Comparison of ENCODE assay signal across 10 cellular contexts in genomic region chr1:23394664-23395063, GRCh38. TPM values are rescaled to one million over a fixed set of nuclear protein-coding genes. Genes with fewer than 3 reads are reported as not detected.
DNase-seq lines count a peak whose midpoint lies in the region; ATAC-seq and TF ChIP-seq lines count a peak whose summit lies in the region.
"Had no signal": no experiment of that assay in that cellular context is flagged by ENCODE, and none has a peak within 500 bp of the region (broad histone marks: within the 10 kb centered on the region; RNA-seq: fewer than 3 reads in every experiment).

No MANE protein-coding gene starts in this region.

- H3K27ac ChIP-seq in left ventricle myocardium inferior (replicated peaks) (peak overlapping the region; percentile 80), parathyroid adenoma (peak overlapping the region; percentile 44)

- H3K4me1 ChIP-seq in left ventricle myocardium inferior (peaks cover 48% of the 10 kb centered on the region), parathyroid adenoma (no peaks in the 10 kb centered on the region)

- no peak overlapping the region for H2AFZ ChIP-seq in parathyroid adenoma

- H3K36me3 ChIP-seq in BJ (ENCODE audit: control insufficient read depth, insufficient read depth, low read length) (no peaks in the 10 kb centered on the region), left ventricle myocardium inferior (no peaks in the 10 kb centered on the region), parathyroid adenoma (ENCODE audit: control insufficient read depth, insufficient read depth, low read length) (no peaks in the 10 kb centered on the region)

- peak overlapping the region; percentile 21; the same call in 1 of the 2 replicates for H3K27ac Mint-ChIP-seq in WTC11
- H3K27ac Mint-ChIP-seq: activated CD4-positive, alpha-beta T cell treated with anti-CD3 and anti-CD28 coated beads, Interleukin-2, amount 10 ng/mL, durations not matched to agents 7 days and 5 days had no signal

- no peaks in the 10 kb centered on the region for H3K9me3 Mint-ChIP-seq in WTC11
- H3K9me3 Mint-ChIP-seq: activated CD4-positive, alpha-beta T cell treated with anti-CD3 and anti-CD28 coated beads, Interleukin-2, amount 10 ng/mL, durations not matched to agents 7 days and 5 days had no signal

- no peaks in the 10 kb centered on the region for H3K27me3 Mint-ChIP-seq in WTC11 (ENCODE audit: low read depth)
- H3K27me3 Mint-ChIP-seq: activated CD4-positive, alpha-beta T cell treated with anti-CD3 and anti-CD28 coated beads, Interleukin-2, amount 10 ng/mL, durations not matched to agents 7 days and 5 days had no signal

- TF ChIP-seq CTCF in BJ (IDR thresholded peaks at IDR 0.05; ENCODE audit: insufficient read depth, low read depth, low read length), result peak; percentile 42
- TF ChIP-seq CTCF in WTC11 (IDR thresholded peaks at IDR 0.05), result no peak
- no peak for TF ChIP-seq CTCF in left ventricle myocardium inferior (IDR thresholded peaks at IDR 0.05; ENCODE audit: borderline replicate concordance)
- no peak for TF ChIP-seq CTCF in parathyroid adenoma (IDR thresholded peaks at IDR 0.05)

- ATAC-seq in WTC11 (peak; percentile 84), GM18505 (IDR thresholded peaks at IDR 0.05; ENCODE audit: unreplicated experiment) (no peak)

- TF ChIP-seq POLR2A in GM18505 (IDR thresholded peaks at IDR 0.05; ENCODE audit: borderline replicate concordance, extremely low read depth, insufficient read depth, insufficient read length), result no peak

- no peaks in the 10 kb centered on the region for H3K79me2 ChIP-seq in parathyroid adenoma

- intact Hi-C loops in left ventricle myocardium inferior (cut with micrococcal nuclease), result no loop called here

- peak; percentile 62 for DNase-seq in BJ (ENCODE audit: low read depth)
- peak; percentile 41 for DNase-seq in WTC11 (ENCODE audit: low spot score)
- DNase-seq in left ventricle myocardium inferior, result peak; percentile 88
- no peak for DNase-seq in OCI-M1 (lab: John Stamatoyannopoulos, UW)
- DNase-seq in COR-L47 (lab: John Stamatoyannopoulos, UW), result no peak
- DNase-seq in NCI-H748 (lab: John Stamatoyannopoulos, UW; ENCODE audit: unreplicated experiment), result no peak
- DNase-seq: activated CD4-positive, alpha-beta T cell treated with anti-CD3 and anti-CD28 coated beads, Interleukin-2, amount 10 ng/mL, durations not matched to agents 7 days and 5 days; stimulated activated CD4-positive, alpha-beta T cell treated with anti-CD3 and anti-CD28 coated beads, Interleukin-4, amount 100 ng/mL, for 4 hours had no signal

- no peaks in the 10 kb centered on the region for H3K27me3 ChIP-seq in BJ (ENCODE audit: control insufficient read depth, insufficient read depth, low read length)
- no peaks in the 10 kb centered on the region for H3K27me3 ChIP-seq in left ventricle myocardium inferior (ENCODE audit: low read depth)
- no peaks in the 10 kb centered on the region for H3K27me3 ChIP-seq in parathyroid adenoma (ENCODE audit: control insufficient read depth, insufficient read depth, low read length)

- no peaks in the 10 kb centered on the region for H3K36me3 Mint-ChIP-seq in WTC11

- no peaks in the 10 kb centered on the region for H3K9me3 ChIP-seq in left ventricle myocardium inferior (replicated peaks)
- H3K9me3 ChIP-seq in parathyroid adenoma (ENCODE audit: control insufficient read depth, low read length), result no peaks in the 10 kb centered on the region

- H3K4me1 Mint-ChIP-seq in WTC11, result peaks cover 19% of the 10 kb centered on the region

- H3K9ac ChIP-seq in parathyroid adenoma, result no peak overlapping the region

- H3K4me3 ChIP-seq in BJ (ENCODE audit: low read depth, low read length) (no peak overlapping the region), left ventricle myocardium inferior (no peak overlapping the region), parathyroid adenoma (ENCODE audit: low read depth, low read length) (no peak overlapping the region)

- no peak overlapping the region for H3K4me2 ChIP-seq in parathyroid adenoma (ENCODE audit: low read length)

- peak overlapping the region; percentile 19; the same call in 1 of the 2 replicates for H3K4me3 Mint-ChIP-seq in WTC11
- H3K4me3 Mint-ChIP-seq: activated CD4-positive, alpha-beta T cell treated with anti-CD3 and anti-CD28 coated beads, Interleukin-2, amount 10 ng/mL, durations not matched to agents 7 days and 5 days had no signal

- CTCF ChIA-PET in BJ (lab: Yijun Ruan, JAX) (interaction anchor here (0.8 to 3.0 kb wide), 4 partner anchors 9 to 243 kb away, joined by 3 to 25 read pairs (median 4); no protein-coding TSS in a partner anchor), WTC11 (lab: Charles Lee) (interaction anchor here (0.6 to 3.1 kb wide), 7 partner anchors 9 to 270 kb away, joined by 3 to 36 read pairs (median 3); partner anchors contain the start of gene HNRNPR)

- POLR2A ChIA-PET in BJ (lab: Charles Lee), result interaction anchor here (1.1 to 1.5 kb wide), 2 partner anchors 9 to 50 kb away, joined by 3 to 15 read pairs; partner anchors contain the start of gene HNRNPR
- POLR2A ChIA-PET in WTC11 (lab: Charles Lee), result interaction anchor here (0.9 to 1.0 kb wide), 2 partner anchors 50 to 233 kb away, joined by 3 to 4 read pairs; partner anchors contain the start of gene HNRNPR

TF ChIP-seq in WTC11, 78 proteins besides CTCF, POLR2A, EP300 and RAD21:
- no peak for TF ChIP-seq ZBTB21 (CRISPR knock-in tag; IDR thresholded peaks at IDR 0.05; ENCODE audit: borderline replicate concordance)
- TF ChIP-seq ZNF121 (CRISPR knock-in tag; IDR thresholded peaks at IDR 0.05), result peak; percentile 91

RNA-seq across cellular contexts. Expression of gene ZNF436, which starts 25.0 kb away (rescaled TPM):
- 8.1 and 12.6 TPM in 2 replicates for polyA plus RNA-seq in BJ (2011; rRNA removed)
- 9.9 and 12.7 TPM in 2 replicates for polyA minus RNA-seq in BJ (2011; rRNA and poly(A)+ RNA removed)
- 1.3 to 1.7 TPM (median 1.6 TPM) in 3 replicates for total RNA-seq in WTC11 (2021)
- 11.8 TPM for total RNA-seq in left ventricle myocardium inferior

RNA-seq across cellular contexts. Expression of gene TCEA3, which starts 29.9 kb away (rescaled TPM):
- 17.8 and 21.0 TPM in 2 replicates for polyA plus RNA-seq in BJ (2011; rRNA removed)
- 7.7 and 7.8 TPM in 2 replicates for polyA minus RNA-seq in BJ (2011; rRNA and poly(A)+ RNA removed)
- 0.37 to 0.89 TPM (median 0.73 TPM) in 3 replicates for total RNA-seq in WTC11 (2021)
- total RNA-seq in left ventricle myocardium inferior, result 78.6 TPM

RNA-seq across cellular contexts. Expression of gene HNRNPR, which starts 50.6 kb away (rescaled TPM):
- 79.3 and 106 TPM in 2 replicates for polyA plus RNA-seq in BJ (2011; rRNA removed)
- polyA minus RNA-seq in BJ (2011; rRNA and poly(A)+ RNA removed), result 52.0 and 58.7 TPM in 2 replicates
- total RNA-seq in WTC11 (2021) (157 to 178 TPM (median 170 TPM) in 3 replicates), left ventricle myocardium inferior (54.6 TPM)

Comparison
In these comparisons a context has a peak if more than half of its experiments do, and no peak if none do; other contexts are left out.
1. DNase-seq: peak in BJ (single experiment), WTC11 (single experiment) and left ventricle myocardium inferior (single experiment); none in OCI-M1 (single experiment), COR-L47 (single experiment) and NCI-H748 (single experiment).
2. RNA of gene TCEA3, which starts 29.9 kb away (total RNA-seq): 78.6 TPM in left ventricle myocardium inferior (single experiment); 0.37 to 0.89 TPM in WTC11; every median in the first group is over 10 times any median in the second.